ENCODE assay signal across 19 cellular contexts in the genomic region with DNA sequence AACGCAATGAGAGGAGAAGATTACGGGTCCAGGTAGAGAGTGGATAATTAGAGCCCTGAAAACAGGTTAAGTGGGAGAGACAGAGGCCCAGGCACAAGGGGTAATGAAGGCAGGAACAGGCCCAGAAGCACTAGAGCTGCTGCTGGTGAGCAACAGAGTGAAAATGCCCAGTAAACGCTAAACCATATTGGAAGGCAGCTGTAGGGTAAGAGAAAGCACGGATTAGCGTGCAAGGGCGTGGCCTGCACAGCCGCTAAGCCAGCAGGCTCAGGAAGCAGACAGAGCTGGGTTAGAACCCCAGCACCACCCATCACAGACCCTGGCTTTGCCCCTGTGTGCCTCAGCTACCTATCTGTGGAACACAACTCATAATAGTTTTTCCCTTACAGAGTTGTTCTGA.
"Had no signal": no experiment of that assay in that cellular context is flagged by ENCODE, and none has a peak within 500 bp of the region (broad histone marks: within the 10 kb centered on the region; RNA-seq: fewer than 3 reads in every experiment).

No MANE protein-coding gene starts in this region.

- H3K27ac Mint-ChIP-seq: activated CD4-positive, alpha-beta T cell treated with anti-CD3 and anti-CD28 coated beads for 36 hours; activated naive CD8-positive, alpha-beta T cell treated with anti-CD3 and anti-CD28 coated beads for 36 hours; stimulated activated effector memory CD8-positive, alpha-beta T cell treated with anti-CD3 and anti-CD28 coated beads, Interleukin-12 subunit alpha, Interleukin-12 subunit beta, amount 100 ng/mL, for 72 hours; T-helper 2 cell treated with Interferon-gamma antibody and Interleukin-4, amounts not matched to agents 5 μg/mL and 100 μg/mL, for 36 hours; WTC11 had no signal

- ATAC-seq: activated CD4-positive, alpha-beta T cell treated with anti-CD3 and anti-CD28 coated beads for 36 hours; gastrocnemius medialis; right lobe of liver; stimulated activated effector memory CD8-positive, alpha-beta T cell treated with anti-CD3 and anti-CD28 coated beads, Interleukin-12 subunit alpha, Interleukin-12 subunit beta, amount 100 ng/mL, for 72 hours; WTC11 had no signal

- H3K4me3 Mint-ChIP-seq: activated CD4-positive, alpha-beta T cell treated with anti-CD3 and anti-CD28 coated beads for 36 hours; activated naive CD8-positive, alpha-beta T cell treated with anti-CD3 and anti-CD28 coated beads for 36 hours; stimulated activated effector memory CD8-positive, alpha-beta T cell treated with anti-CD3 and anti-CD28 coated beads, Interleukin-12 subunit alpha, Interleukin-12 subunit beta, amount 100 ng/mL, for 72 hours; T-helper 2 cell treated with Interferon-gamma antibody and Interleukin-4, amounts not matched to agents 5 μg/mL and 100 μg/mL, for 36 hours; WTC11 had no signal

- H3K4me1 ChIP-seq: right lobe of liver, transverse colon had no signal

- DNase-seq: activated CD4-positive, alpha-beta T cell treated with anti-CD3 and anti-CD28 coated beads for 36 hours; activated CD4-positive, alpha-beta T cell treated with anti-CD3 and anti-CD28 coated beads, Interleukin-2, amount 50 U/mL, for 4 hours; activated naive CD4-positive, alpha-beta T cell treated with Interleukin-2 at 50 U/mL for 16 hours; activated naive CD8-positive, alpha-beta T cell treated with anti-CD3 and anti-CD28 coated beads for 36 hours; activated T-cell treated with anti-CD3 and anti-CD28 coated beads, Interleukin-2, amount 50 U/mL, for 48 hours; central memory CD4-positive, alpha-beta T cell; esophagus squamous epithelium; gastrocnemius medialis; hippocampal formation; left ventricle myocardium inferior; mammary epithelial cell; posterior cingulate gyrus; right lobe of liver; stimulated activated CD4-positive, alpha-beta T cell treated with anti-CD3 and anti-CD28 coated beads, Interleukin-2, amount 100 ng/mL, for 24 hours; transverse colon had no signal

- H3K4me3 ChIP-seq: esophagus squamous epithelium, gastrocnemius medialis, left ventricle myocardium inferior, right lobe of liver, skin epidermis, transverse colon had no signal

- H3K9me3 Mint-ChIP-seq: activated naive CD8-positive, alpha-beta T cell treated with anti-CD3 and anti-CD28 coated beads for 36 hours; stimulated activated effector memory CD8-positive, alpha-beta T cell treated with anti-CD3 and anti-CD28 coated beads, Interleukin-12 subunit alpha, Interleukin-12 subunit beta, amount 100 ng/mL, for 72 hours; T-helper 2 cell treated with Interferon-gamma antibody and Interleukin-4, amounts not matched to agents 5 μg/mL and 100 μg/mL, for 36 hours; WTC11 had no signal

- H3K36me3 Mint-ChIP-seq: activated naive CD8-positive, alpha-beta T cell treated with anti-CD3 and anti-CD28 coated beads for 36 hours; WTC11 had no signal

- H3K27me3 ChIP-seq: right lobe of liver had no signal

- H3K27ac ChIP-seq: esophagus squamous epithelium, gastrocnemius medialis, left ventricle myocardium inferior, right lobe of liver, skin epidermis, transverse colon had no signal

- H3K4me1 Mint-ChIP-seq: activated CD4-positive, alpha-beta T cell treated with anti-CD3 and anti-CD28 coated beads for 36 hours; activated naive CD8-positive, alpha-beta T cell treated with anti-CD3 and anti-CD28 coated beads for 36 hours had no signal

- H3K27me3 Mint-ChIP-seq: activated CD4-positive, alpha-beta T cell treated with anti-CD3 and anti-CD28 coated beads for 36 hours; activated naive CD8-positive, alpha-beta T cell treated with anti-CD3 and anti-CD28 coated beads for 36 hours had no signal
